ENCODE assay signal across 19 cellular contexts in genomic region chr11:16120008-16120407, GRCh38.
DNase-seq lines count a peak whose midpoint lies in the region; ATAC-seq and TF ChIP-seq lines count a peak whose summit lies in the region.
"Had no signal": no experiment of that assay in that cellular context is flagged by ENCODE, and none has a peak within 500 bp of the region (broad histone marks: within the 10 kb centered on the region; RNA-seq: fewer than 3 reads in every experiment).

No MANE protein-coding gene starts in this region.

- CTCF ChIA-PET in HEK293 (lab: Yijun Ruan, JAX) = no interaction called here

- POLR2A ChIA-PET in HEK293 (lab: Yijun Ruan, JAX) = no interaction called here

- no peak overlapping the region for H2AFZ ChIP-seq in MM.1S (ENCODE audit: low read length)

- H3K4me3 ChIP-seq in HEK293 (ENCODE audit: low read depth, low read length) = no peak overlapping the region
- H3K4me3 ChIP-seq in SK-N-MC = no peak overlapping the region
- no peak overlapping the region for H3K4me3 ChIP-seq in gastrocnemius medialis
- no peak overlapping the region for H3K4me3 ChIP-seq in MM.1S (ENCODE audit: low read length)
- H3K4me3 ChIP-seq: BLaER1 had no signal

- intact Hi-C loops in gastrocnemius medialis (cut with DNase I; ENCODE audit: low total_unique reads) = no loop called here

- no peak overlapping the region for H3K4me2 ChIP-seq in MM.1S (ENCODE audit: low read depth, low read length)
- H3K4me2 ChIP-seq: BLaER1 had no signal

- H3K27ac ChIP-seq in HEK293 (ENCODE audit: extremely low read depth, low read depth, low read length) (no peak overlapping the region), SK-N-MC (peak overlapping the region; percentile 73), gastrocnemius medialis (peak overlapping the region; percentile 56 to 79 (median 74)), MM.1S (ENCODE audit: low read length) (no peak overlapping the region)
- H3K27ac ChIP-seq: BLaER1 had no signal

- H3K9me3 ChIP-seq in HEK293 (ENCODE audit: control insufficient read depth, insufficient read depth, low read depth, low read length) (no peaks in the 10 kb centered on the region), SK-N-MC (ENCODE audit: low read depth, low read length) (no peaks in the 10 kb centered on the region), gastrocnemius medialis (no peaks in the 10 kb centered on the region), MM.1S (replicated peaks; ENCODE audit: insufficient read depth, low read length) (no peaks in the 10 kb centered on the region)
- H3K9me3 ChIP-seq: BE2C, BLaER1 had no signal

- H3K9ac ChIP-seq in SK-N-MC (ENCODE audit: insufficient read length) (no peak overlapping the region), MM.1S (ENCODE audit: low read length) (no peak overlapping the region)
- H3K9ac ChIP-seq: BLaER1 had no signal

- H3K27me3 ChIP-seq in gastrocnemius medialis (no peaks in the 10 kb centered on the region), MM.1S (replicated peaks; ENCODE audit: insufficient read depth, low read length) (no peaks in the 10 kb centered on the region)
- H3K27me3 ChIP-seq: BE2C, BLaER1 had no signal

- H3K79me2 ChIP-seq in MM.1S (ENCODE audit: low read length) = no peaks in the 10 kb centered on the region

- H3F3A ChIP-seq in MM.1S (ENCODE audit: insufficient read depth, low read length) = no peaks in the 10 kb centered on the region

- in situ Hi-C loops in gastrocnemius medialis (cut with MboI; ENCODE audit: low sequenced_read_pairs in 4 of 4) = loop anchor here in 2 of 4 donors (25.0 kb wide), 3 partner anchors 92 to 492 kb away; no protein-coding TSS in a partner anchor

- DNase-seq in SK-N-MC (ENCODE audit: low read depth, low spot score) (no peak), gastrocnemius medialis (no peak), ecto neural progenitor cell (ENCODE audit: low spot score) (no peak), MM.1S (no peak)
- DNase-seq: 8988T; ACHN; BE2C; C1 segment of cervical spinal cord; CD4-positive, alpha-beta memory T cell; CD4-positive, CD25-positive, alpha-beta regulatory T cell; CD8-positive, alpha-beta memory T cell; COR-L47; DMS 273 treated with DMSO at 0.1 percent for 48 hours; DMS153; DMS53; DMS79 treated with DMSO at 0.1 percent for 48 hours; GF-D8 had no signal

- ATAC-seq in gastrocnemius medialis = no peak

- H3K4me1 ChIP-seq in HEK293 (ENCODE audit: control insufficient read depth, insufficient read depth, low read length) = no peaks in the 10 kb centered on the region
- peaks cover 25 to 42% of the 10 kb centered on the region in 2 donors for H3K4me1 ChIP-seq in gastrocnemius medialis
- H3K4me1 ChIP-seq in MM.1S (ENCODE audit: low read length) = no peaks in the 10 kb centered on the region
- H3K4me1 ChIP-seq: BE2C, BLaER1 had no signal

- no peaks in the 10 kb centered on the region for H3K9me2 ChIP-seq in MM.1S (replicated peaks; ENCODE audit: insufficient read depth, low read length)

- no peak for TF ChIP-seq CTCF in HEK293 (tag by site-specific recombination; IDR thresholded peaks at IDR 0.05)
- no peak for TF ChIP-seq CTCF in gastrocnemius medialis (IDR thresholded peaks at IDR 0.05 in 4 of 5, conservative IDR thresholded peaks at IDR 0.05 in 1 of 5)
- TF ChIP-seq CTCF in MM.1S (IDR thresholded peaks at IDR 0.05; ENCODE audit: low read length) = no peak

- H3K36me3 ChIP-seq in HEK293 (ENCODE audit: control insufficient read depth in 2 of 2, insufficient read depth in 1 of 2, low read length in 2 of 2) (no peaks in the 10 kb centered on the region), SK-N-MC (ENCODE audit: insufficient read depth, low read length) (peaks cover 5% of the 10 kb centered on the region; the same call in 1 of the 2 replicates), gastrocnemius medialis (no peaks in the 10 kb centered on the region), MM.1S (replicated peaks; ENCODE audit: insufficient read depth, low read length) (no peaks in the 10 kb centered on the region)
- H3K36me3 ChIP-seq: BE2C, BLaER1 had no signal

- no peaks in the 10 kb centered on the region for H4K20me1 ChIP-seq in MM.1S (ENCODE audit: insufficient read depth, low read length)
- H4K20me1 ChIP-seq: BLaER1 had no signal

- no peak for TF ChIP-seq POLR2A in gastrocnemius medialis (IDR thresholded peaks at IDR 0.05)

TF ChIP-seq in HEK293, 187 proteins besides CTCF, POLR2A, EP300 and RAD21:
- TF ChIP-seq HOXC10 (CRISPR knock-in tag; IDR thresholded peaks at IDR 0.05) = no peak
- TF ChIP-seq AEBP2 (tag by site-specific recombination; IDR thresholded peaks at IDR 0.05; ENCODE audit: borderline replicate concordance) = no peak
- peak; percentile 93 for TF ChIP-seq ZNF596 (tag by site-specific recombination; IDR thresholded peaks at IDR 0.05)
- no peak for TF ChIP-seq ZNF677 (tag by site-specific recombination; IDR thresholded peaks at IDR 0.05)
- no peak for TF ChIP-seq ZNF24 (tag by site-specific recombination; IDR thresholded peaks at IDR 0.05)

Comparison
In these comparisons a context has a peak if more than half of its experiments do, and no peak if none do; other contexts are left out.
1. H3K27ac ChIP-seq: peak in SK-N-MC (single experiment) and gastrocnemius medialis (4 of 4); none in HEK293 (single experiment) and MM.1S (single experiment).